In genomic region chrX:56812515-56813105, GRCh38 we compare ENCODE assay signal across 8 cellular contexts.
DNase-seq lines count a peak whose midpoint lies in the region; ATAC-seq and TF ChIP-seq lines count a peak whose summit lies in the region.

No MANE protein-coding gene starts in this region.

- no peak overlapping the region for H3K27ac Mint-ChIP-seq in endodermal cell

- no peaks in the 10 kb centered on the region for H3K9me3 ChIP-seq in endodermal cell (ENCODE audit: control insufficient read depth, low read length)

- no peaks in the 10 kb centered on the region for H3K36me3 Mint-ChIP-seq in endodermal cell (ENCODE audit: low read depth)

- peaks cover 6% of the 10 kb centered on the region for H3K36me3 ChIP-seq in endodermal cell (ENCODE audit: control insufficient read depth, insufficient read depth, low read length)

- no peak overlapping the region for H3K4me3 Mint-ChIP-seq in endodermal cell

- WGBS in endodermal cell (ENCODE audit: insufficient coverage in 1 of 2, insufficient read length in 1 of 2), 2 experiments, result 87 to 100% methylated on average over 4 to 7 of the region's 7 CpGs

- no peak overlapping the region for H3K27ac ChIP-seq in endodermal cell (ENCODE audit: low read depth, low read length)

- H3K4me1 Mint-ChIP-seq in endodermal cell, result peaks cover 13% of the 10 kb centered on the region

- H3K9ac ChIP-seq in endodermal cell (ENCODE audit: extremely low read depth, low read length, poor library complexity, severe bottlenecking), result no peak overlapping the region

- DNase-seq in MV-4-11 (lab: John Stamatoyannopoulos, UW), result peak; percentile 58
- DNase-seq in endodermal cell, result peak; percentile 20
- DNase-seq in stimulated activated naive CD8-positive, alpha-beta T cell treated with anti-CD3 and anti-CD28 coated beads, Interleukin-15, Interleukin-2, amounts not matched to agents 100 U/mL and 50 U/mL, for 24 hours, result peak; percentile 15
- DNase-seq in NCI-H774 (lab: John Stamatoyannopoulos, UW), result no peak
- no peak for DNase-seq in left lobe of liver (ENCODE audit: low spot score)
- DNase-seq in superior temporal gyrus (ENCODE audit: extremely low spot score), result no peak

- H3K9me3 Mint-ChIP-seq in endodermal cell, result peaks cover 56% of the 10 kb centered on the region

- no peaks in the 10 kb centered on the region for H3K27me3 ChIP-seq in endodermal cell (ENCODE audit: control insufficient read depth, insufficient read depth, low read length, poor library complexity, severe bottlenecking)

- H3K27me3 Mint-ChIP-seq in endodermal cell (ENCODE audit: insufficient read depth), result no peaks in the 10 kb centered on the region

- H3K4me3 ChIP-seq in endodermal cell (ENCODE audit: low read length), result no peak overlapping the region

- H3K4me1 ChIP-seq in endodermal cell (ENCODE audit: control insufficient read depth, insufficient read depth, low read length), result no peaks in the 10 kb centered on the region

- ATAC-seq in GM18502 (IDR thresholded peaks at IDR 0.05; ENCODE audit: poor library complexity, unreplicated experiment) (peak; percentile 96), GM21825 (IDR thresholded peaks at IDR 0.05; ENCODE audit: unreplicated experiment) (peak; percentile 96), left lobe of liver (no peak)
- ATAC-seq in stimulated activated naive CD8-positive, alpha-beta T cell treated with anti-CD3 and anti-CD28 coated beads, Interleukin-15, Interleukin-2, amounts not matched to agents 100 U/mL and 50 U/mL, for 24 hours, result peak; percentile 70

- TF ChIP-seq CTCF in endodermal cell (conservative IDR thresholded peaks at IDR 0.05), result no peak

Comparison
In these comparisons a context has a peak if more than half of its experiments do, and no peak if none do; other contexts are left out.
1. DNase-seq: peak in MV-4-11 (single experiment), endodermal cell (single experiment) and stimulated activated naive CD8-positive, alpha-beta T cell treated with anti-CD3 and anti-CD28 coated beads, Interleukin-15, Interleukin-2, amounts not matched to agents 100 U/mL and 50 U/mL, for 24 hours (single experiment); none in NCI-H774 (single experiment), left lobe of liver (single experiment) and superior temporal gyrus (single experiment).